8 cellular contexts compared by ENCODE assay signal in genomic region chr11:83583953-83584352, GRCh38.
DNase-seq lines count a peak whose midpoint lies in the region; ATAC-seq and TF ChIP-seq lines count a peak whose summit lies in the region.

No MANE protein-coding gene starts in this region.

- H3K9me3 Mint-ChIP-seq in naive thymus-derived CD4-positive, alpha-beta T cell = peaks cover 0 to 4% (median 0%) of the 10 kb centered on the region in 11 donors
- H3K9me3 Mint-ChIP-seq in chondrocyte (ENCODE audit: low read depth) = no peaks in the 10 kb centered on the region

- no peak overlapping the region for H3K4me3 ChIP-seq in fibroblast of pulmonary artery (replicated peaks; ENCODE audit: low read depth, low read length)
- no peak overlapping the region for H3K4me3 ChIP-seq in naive thymus-derived CD4-positive, alpha-beta T cell (ENCODE audit: low read length)

- intact Hi-C loops in naive thymus-derived CD4-positive, alpha-beta T cell (cut with micrococcal nuclease) = no loop called here

- no peaks in the 10 kb centered on the region for H3K4me1 ChIP-seq in naive thymus-derived CD4-positive, alpha-beta T cell (ENCODE audit: control insufficient read depth in 2 of 2, insufficient read depth in 2 of 2, low read length in 2 of 2)

- H3K27me3 ChIP-seq in naive thymus-derived CD4-positive, alpha-beta T cell (ENCODE audit: control insufficient read depth in 2 of 2, insufficient read depth in 2 of 2, low read length in 2 of 2) = no peaks in the 10 kb centered on the region

- no peak overlapping the region for H3K4me3 Mint-ChIP-seq in naive thymus-derived CD4-positive, alpha-beta T cell
- H3K4me3 Mint-ChIP-seq in chondrocyte (ENCODE audit: unreplicated experiment) = no peak overlapping the region

- H3K27me3 Mint-ChIP-seq in naive thymus-derived CD4-positive, alpha-beta T cell = peaks cover 0 to 18% (median 5%) of the 10 kb centered on the region in 5 donors
- H3K27me3 Mint-ChIP-seq in chondrocyte (ENCODE audit: low read depth) = peaks cover 8% of the 10 kb centered on the region

- no peaks in the 10 kb centered on the region for H3K9me3 ChIP-seq in naive thymus-derived CD4-positive, alpha-beta T cell (ENCODE audit: control insufficient read depth in 2 of 3, low read length in 3 of 3)

- no peaks in the 10 kb centered on the region for H3K36me3 Mint-ChIP-seq in naive thymus-derived CD4-positive, alpha-beta T cell
- no peaks in the 10 kb centered on the region for H3K36me3 Mint-ChIP-seq in chondrocyte (ENCODE audit: low read depth)

- no peak overlapping the region for H3K27ac Mint-ChIP-seq in naive thymus-derived CD4-positive, alpha-beta T cell
- H3K27ac Mint-ChIP-seq in chondrocyte (ENCODE audit: unreplicated experiment) = no peak overlapping the region

- CTCF ChIA-PET in naive thymus-derived CD4-positive, alpha-beta T cell (lab: Charles Lee) = no interaction called here

- ATAC-seq in HG03280 (IDR thresholded peaks at IDR 0.05; ENCODE audit: unreplicated experiment) = peak; percentile 93
- no peak for ATAC-seq in naive thymus-derived CD4-positive, alpha-beta T cell

- peak; percentile 44 for DNase-seq in GM03348 (ENCODE audit: low spot score)
- peak; percentile 31 for DNase-seq in GM20000 (ENCODE audit: low spot score)
- peak; percentile 10 for DNase-seq in fibroblast of pulmonary artery (ENCODE audit: low read depth)
- no peak for DNase-seq in naive thymus-derived CD4-positive, alpha-beta T cell
- DNase-seq in COR-L47 (lab: John Stamatoyannopoulos, UW) = no peak
- DNase-seq in chondrocyte (ENCODE audit: low spot score) = no peak
- no peak for DNase-seq in SHP77 (lab: John Stamatoyannopoulos, UW)

- POLR2A ChIA-PET in naive thymus-derived CD4-positive, alpha-beta T cell (lab: Charles Lee) = no interaction called here

- no peaks in the 10 kb centered on the region for H3K4me1 Mint-ChIP-seq in naive thymus-derived CD4-positive, alpha-beta T cell
- no peaks in the 10 kb centered on the region for H3K4me1 Mint-ChIP-seq in chondrocyte (ENCODE audit: low read depth)

- no peak for TF ChIP-seq CTCF in GM20000 (IDR thresholded peaks at IDR 0.05; ENCODE audit: extremely low read depth, missing control alignments)
- no peak for TF ChIP-seq CTCF in fibroblast of pulmonary artery (IDR thresholded peaks at IDR 0.05; ENCODE audit: low read length, missing control alignments)
- no peak for TF ChIP-seq CTCF in chondrocyte (IDR thresholded peaks at IDR 0.05)

- H3K36me3 ChIP-seq in naive thymus-derived CD4-positive, alpha-beta T cell (ENCODE audit: control insufficient read depth in 2 of 3, insufficient read depth in 3 of 3, low read length in 3 of 3) = no peaks in the 10 kb centered on the region

- H3K27ac ChIP-seq in naive thymus-derived CD4-positive, alpha-beta T cell (ENCODE audit: low read depth, low read length) = no peak overlapping the region

Comparison
In these comparisons a context has a peak if more than half of its experiments do, and no peak if none do; other contexts are left out.
1. DNase-seq: peak in GM03348 (single experiment), GM20000 (single experiment) and fibroblast of pulmonary artery (single experiment); none in naive thymus-derived CD4-positive, alpha-beta T cell (0 of 9), COR-L47 (single experiment), chondrocyte (single experiment) and SHP77 (0 of 2).